In genomic region chr12:27709212-27709931, GRCh38 we compare ENCODE assay signal across 1 cellular context.
TF ChIP-seq lines count a peak whose summit lies in the region.

No MANE protein-coding gene starts in this region.

TF ChIP-seq in GM23338, 12 proteins besides CTCF, POLR2A, EP300 and RAD21 (continued from another document):
- TF ChIP-seq, protein P1, sequence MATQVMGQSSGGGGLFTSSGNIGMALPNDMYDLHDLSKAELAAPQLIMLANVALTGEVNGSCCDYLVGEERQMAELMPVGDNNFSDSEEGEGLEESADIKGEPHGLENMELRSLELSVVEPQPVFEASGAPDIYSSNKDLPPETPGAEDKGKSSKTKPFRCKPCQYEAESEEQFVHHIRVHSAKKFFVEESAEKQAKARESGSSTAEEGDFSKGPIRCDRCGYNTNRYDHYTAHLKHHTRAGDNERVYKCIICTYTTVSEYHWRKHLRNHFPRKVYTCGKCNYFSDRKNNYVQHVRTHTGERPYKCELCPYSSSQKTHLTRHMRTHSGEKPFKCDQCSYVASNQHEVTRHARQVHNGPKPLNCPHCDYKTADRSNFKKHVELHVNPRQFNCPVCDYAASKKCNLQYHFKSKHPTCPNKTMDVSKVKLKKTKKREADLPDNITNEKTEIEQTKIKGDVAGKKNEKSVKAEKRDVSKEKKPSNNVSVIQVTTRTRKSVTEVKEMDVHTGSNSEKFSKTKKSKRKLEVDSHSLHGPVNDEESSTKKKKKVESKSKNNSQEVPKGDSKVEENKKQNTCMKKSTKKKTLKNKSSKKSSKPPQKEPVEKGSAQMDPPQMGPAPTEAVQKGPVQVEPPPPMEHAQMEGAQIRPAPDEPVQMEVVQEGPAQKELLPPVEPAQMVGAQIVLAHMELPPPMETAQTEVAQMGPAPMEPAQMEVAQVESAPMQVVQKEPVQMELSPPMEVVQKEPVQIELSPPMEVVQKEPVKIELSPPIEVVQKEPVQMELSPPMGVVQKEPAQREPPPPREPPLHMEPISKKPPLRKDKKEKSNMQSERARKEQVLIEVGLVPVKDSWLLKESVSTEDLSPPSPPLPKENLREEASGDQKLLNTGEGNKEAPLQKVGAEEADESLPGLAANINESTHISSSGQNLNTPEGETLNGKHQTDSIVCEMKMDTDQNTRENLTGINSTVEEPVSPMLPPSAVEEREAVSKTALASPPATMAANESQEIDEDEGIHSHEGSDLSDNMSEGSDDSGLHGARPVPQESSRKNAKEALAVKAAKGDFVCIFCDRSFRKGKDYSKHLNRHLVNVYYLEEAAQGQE (IDR thresholded peaks at IDR 0.05; ENCODE audit: unreplicated experiment): no peak
- no peak for TF ChIP-seq STAT1 (IDR thresholded peaks at IDR 0.05; ENCODE audit: unreplicated experiment)
- no peak for TF ChIP-seq ZNF462 (CRISPR knock-in tag; IDR thresholded peaks at IDR 0.05)
- no peak for TF ChIP-seq ETS1 (IDR thresholded peaks at IDR 0.05)
- TF ChIP-seq EZH2phosphoT487 (IDR thresholded peaks at IDR 0.05; ENCODE audit: unreplicated experiment): no peak
- TF ChIP-seq ZNF331 (CRISPR knock-in tag; IDR thresholded peaks at IDR 0.05; ENCODE audit: low read depth): no peak
